Comparison of ENCODE assay signal across 20 cellular contexts in genomic region chr4:1316537-1317168, GRCh38.
"Had no signal": no experiment of that assay in that cellular context is flagged by ENCODE, and none has a peak within 500 bp of the region (broad histone marks: within the 10 kb centered on the region; RNA-seq: fewer than 3 reads in every experiment).

No MANE protein-coding gene starts in this region.

- H3K27ac ChIP-seq: body of pancreas, colonic mucosa, epithelial cell of prostate, skin epidermis, stomach, vagina had no signal

- H3K4me3 ChIP-seq: body of pancreas, colonic mucosa, skin epidermis, stomach, vagina had no signal

- H3K4me1 ChIP-seq: body of pancreas, colonic mucosa had no signal

- H3K9me3 ChIP-seq: body of pancreas, colonic mucosa, stomach, vagina had no signal

- H3K27me3 Mint-ChIP-seq: activated naive CD8-positive, alpha-beta T cell; progenitor cell of endocrine pancreas had no signal

- H3K27me3 ChIP-seq: body of pancreas, colonic mucosa, stomach, vagina had no signal

- DNase-seq: activated CD4-positive, CD25-positive, alpha-beta regulatory T cell; activated CD8-positive, alpha-beta memory T cell treated with anti-CD3 and anti-CD28 coated beads for 24 hours; activated CD8-positive, alpha-beta memory T cell treated with anti-CD3 and anti-CD28 coated beads, Interleukin-2, amount 50 U/mL, for 48 hours; activated gamma-delta T cell; activated T-cell treated with anti-CD3 and anti-CD28 coated beads, Interleukin-2, amount 50 U/mL, for 48 hours; body of pancreas; colonic mucosa; endodermal cell; foreskin fibroblast; left colon; mammary epithelial cell; midbrain; stomach; T-helper 9 cell; trophoblast cell had no signal

- H3K27ac Mint-ChIP-seq: endodermal cell, progenitor cell of endocrine pancreas had no signal

- H3K4me3 Mint-ChIP-seq: activated naive CD8-positive, alpha-beta T cell; endodermal cell had no signal
